10 cellular contexts compared by ENCODE assay signal in the genomic region with DNA sequence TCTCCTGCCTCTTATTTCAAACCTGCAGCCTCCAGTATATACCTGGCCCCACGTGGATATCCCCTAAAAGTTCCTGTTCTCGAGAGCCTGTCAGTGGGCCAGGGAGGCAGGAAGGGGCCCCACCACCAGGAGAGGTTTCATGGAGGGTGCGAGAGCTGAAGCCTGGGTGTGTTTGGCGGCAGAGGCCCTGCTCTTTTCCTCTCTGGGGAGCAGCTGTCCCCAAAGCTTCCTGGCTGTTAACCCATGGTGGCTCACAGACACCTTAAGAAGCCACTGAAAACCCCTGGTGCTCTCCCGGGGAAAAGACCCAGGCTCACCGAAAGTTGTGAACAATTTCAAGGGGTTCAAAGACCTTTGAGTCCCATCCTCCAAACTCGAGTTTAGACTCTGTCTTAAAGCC. TPM values are rescaled to one million over a fixed set of nuclear protein-coding genes. Genes with fewer than 3 reads are reported as not detected.
DNase-seq lines count a peak whose midpoint lies in the region; ATAC-seq, FAIRE-seq and TF ChIP-seq lines count a peak whose summit lies in the region.
"Had no signal": no experiment of that assay in that cellular context is flagged by ENCODE, and none has a peak within 500 bp of the region (broad histone marks: within the 10 kb centered on the region; RNA-seq: fewer than 3 reads in every experiment).

No MANE protein-coding gene starts in this region.

- POLR2A ChIA-PET in WTC11 (lab: Charles Lee), result interaction anchor here (0.7 to 1.8 kb wide), 3 partner anchors 18 to 203 kb away, joined by 3 to 7 read pairs (median 3); a partner anchor contains a TSS
- POLR2A ChIA-PET in naive thymus-derived CD4-positive, alpha-beta T cell (lab: Charles Lee), result interaction anchor here (1.8 to 5.2 kb wide), 3 partner anchors 16 to 370 kb away, joined by 6 to 43 read pairs (median 7); a partner anchor contains a TSS

- H3K79me2 ChIP-seq in GM23338 (replicated peaks; ENCODE audit: insufficient read depth), result no peaks in the 10 kb centered on the region

- H3K27me3 ChIP-seq in GM23338 (ENCODE audit: insufficient read depth) (peaks cover 13% of the 10 kb centered on the region; the same call in 1 of the 2 replicates), pancreas (no peaks in the 10 kb centered on the region)
- H3K27me3 ChIP-seq in naive thymus-derived CD4-positive, alpha-beta T cell (ENCODE audit: control insufficient read depth in 2 of 2, insufficient read depth in 2 of 2, low read length in 2 of 2), result no peaks in the 10 kb centered on the region

- TF ChIP-seq CTCF in GM12865 (IDR thresholded peaks at IDR 0.05; ENCODE audit: insufficient read depth, low read depth, low read length, missing control alignments), result no peak
- TF ChIP-seq CTCF in GM23338 (conservative IDR thresholded peaks at IDR 0.05; ENCODE audit: low read depth in 2 of 2), result no peak
- TF ChIP-seq CTCF in WTC11 (IDR thresholded peaks at IDR 0.05), result no peak
- TF ChIP-seq CTCF in pancreas (IDR thresholded peaks at IDR 0.05), result no peak

- H2AFZ ChIP-seq in GM23338, result no peak overlapping the region

- H3K4me3 Mint-ChIP-seq in GM23338, result peak overlapping the region; percentile 78
- peak overlapping the region; percentile 85 for H3K4me3 Mint-ChIP-seq in WTC11
- peak overlapping the region; percentile 83 to 91 (median 86) for H3K4me3 Mint-ChIP-seq in naive thymus-derived CD4-positive, alpha-beta T cell

- DNase-seq in GM12865 (ENCODE audit: low read depth), result peak; percentile 78
- DNase-seq in GM23338 (ENCODE audit: low spot score), result no peak
- DNase-seq in WTC11 (ENCODE audit: low spot score), result no peak
- DNase-seq in naive thymus-derived CD4-positive, alpha-beta T cell, result no peak
- DNase-seq in NCI-H510A treated with DMSO at 0.1 percent for 48 hours (lab: John Stamatoyannopoulos, UW), result no peak
- no peak for DNase-seq in pancreas
- DNase-seq in RKO (ENCODE audit: low spot score), result no peak
- DNase-seq: small intestine had no signal

- 56 to 59% methylated on average over 7 of the region's 7 CpGs for WGBS in pancreas, 2 donors

- ATAC-seq in GM23338 (no peak), WTC11 (no peak), HG03039 (IDR thresholded peaks at IDR 0.05; ENCODE audit: unreplicated experiment) (no peak), pancreas (no peak)
- no peak for ATAC-seq in naive thymus-derived CD4-positive, alpha-beta T cell
- ATAC-seq: HepG2 had no signal

- peak overlapping the region; percentile 83 for H3K4me3 ChIP-seq in GM12865 (ENCODE audit: low read depth, low read length)
- H3K4me3 ChIP-seq in GM23338, result peak overlapping the region; percentile 88
- peak overlapping the region; percentile 51 for H3K4me3 ChIP-seq in naive thymus-derived CD4-positive, alpha-beta T cell (ENCODE audit: low read length)
- peak overlapping the region in 1 of 4 donors; percentile 40 for H3K4me3 ChIP-seq in pancreas

- H3K27ac Mint-ChIP-seq in GM23338 (no peak overlapping the region), WTC11 (no peak overlapping the region)
- peak overlapping the region in 6 of 9 donors; percentile 7 to 84 (median 56) for H3K27ac Mint-ChIP-seq in naive thymus-derived CD4-positive, alpha-beta T cell

- no peaks in the 10 kb centered on the region; the same call in 1 of the 2 replicates for H4K20me1 ChIP-seq in GM23338 (replicated peaks; ENCODE audit: insufficient read depth)

- H3K4me1 ChIP-seq in GM23338 (ENCODE audit: insufficient read depth), result peaks cover 21% of the 10 kb centered on the region
- peaks cover 11 to 15% of the 10 kb centered on the region in 2 donors for H3K4me1 ChIP-seq in naive thymus-derived CD4-positive, alpha-beta T cell (ENCODE audit: control insufficient read depth in 2 of 2, insufficient read depth in 2 of 2, low read length in 2 of 2)
- peaks cover 0 to 5% (median 0%) of the 10 kb centered on the region in 3 donors for H3K4me1 ChIP-seq in pancreas

- CTCF ChIA-PET in WTC11 (lab: Charles Lee), result interaction anchor here (0.7 to 1.8 kb wide), 5 partner anchors 18 to 224 kb away, joined by 3 to 14 read pairs (median 3); a partner anchor contains a TSS
- CTCF ChIA-PET in naive thymus-derived CD4-positive, alpha-beta T cell (lab: Charles Lee), result interaction anchor here (1.7 kb wide), 1 partner anchor 18 kb away, joined by 7 read pairs; a partner anchor contains a TSS

- H3K27ac ChIP-seq in GM23338 (ENCODE audit: low read depth), result no peak overlapping the region
- peak overlapping the region; percentile 60 for H3K27ac ChIP-seq in naive thymus-derived CD4-positive, alpha-beta T cell (ENCODE audit: low read depth, low read length)
- H3K27ac ChIP-seq in pancreas, result no peak overlapping the region

- H3K9me3 Mint-ChIP-seq in GM23338 (no peaks in the 10 kb centered on the region; the same call in 2 of the 3 replicates), WTC11 (no peaks in the 10 kb centered on the region)
- H3K9me3 Mint-ChIP-seq in naive thymus-derived CD4-positive, alpha-beta T cell, result no peaks in the 10 kb centered on the region

- FAIRE-seq in pancreas (lab: Jason Lieb, UNC), result no peak
- FAIRE-seq: HepG2, small intestine had no signal

- peaks cover 8% of the 10 kb centered on the region; the same call in 1 of the 3 replicates for H3K36me3 Mint-ChIP-seq in GM23338 (ENCODE audit: low read depth)
- H3K36me3 Mint-ChIP-seq in WTC11, result peaks cover 3% of the 10 kb centered on the region; the same call in 1 of the 2 replicates
- peaks cover 0 to 2% (median 0%) of the 10 kb centered on the region in 5 donors for H3K36me3 Mint-ChIP-seq in naive thymus-derived CD4-positive, alpha-beta T cell

- peak overlapping the region; percentile 88 for H3K4me2 ChIP-seq in GM23338

- intact Hi-C loops in naive thymus-derived CD4-positive, alpha-beta T cell (cut with micrococcal nuclease), result loop anchor here (2.0 to 5.0 kb wide), 2 partner anchors 36 kb away; a partner anchor contains a TSS
- intact Hi-C loops in pancreas (cut with DNase I), result no loop called here

- H3K9me3 ChIP-seq in naive thymus-derived CD4-positive, alpha-beta T cell (ENCODE audit: control insufficient read depth in 2 of 3, low read length in 3 of 3), result no peaks in the 10 kb centered on the region
- H3K9me3 ChIP-seq in pancreas, result no peaks in the 10 kb centered on the region

- peaks cover 4% of the 10 kb centered on the region; the same call in 1 of the 2 replicates for H3F3A ChIP-seq in GM23338 (replicated peaks; ENCODE audit: low read depth)

- H3K27me3 Mint-ChIP-seq in GM23338 (ENCODE audit: insufficient read depth, low read depth, poor library complexity) (peaks cover 13% of the 10 kb centered on the region), WTC11 (ENCODE audit: low read depth) (peaks cover 25% of the 10 kb centered on the region)
- H3K27me3 Mint-ChIP-seq in naive thymus-derived CD4-positive, alpha-beta T cell, result no peaks in the 10 kb centered on the region

- H3K36me3 ChIP-seq in GM23338 (ENCODE audit: insufficient read depth), result no peaks in the 10 kb centered on the region
- H3K36me3 ChIP-seq in naive thymus-derived CD4-positive, alpha-beta T cell (ENCODE audit: control insufficient read depth in 2 of 3, insufficient read depth in 3 of 3, low read length in 3 of 3), result peaks cover 0 to 11% (median 0%) of the 10 kb centered on the region in 3 experiments
- H3K36me3 ChIP-seq in pancreas, result peaks cover 0 to 8% (median 0%) of the 10 kb centered on the region in 3 donors

- no peaks in the 10 kb centered on the region for H3K9me2 ChIP-seq in GM23338 (ENCODE audit: insufficient read depth)

- H3K4me1 Mint-ChIP-seq in GM23338 (peaks cover 28% of the 10 kb centered on the region), WTC11 (peaks cover 25% of the 10 kb centered on the region)
- H3K4me1 Mint-ChIP-seq in naive thymus-derived CD4-positive, alpha-beta T cell, result peaks cover 10 to 26% (median 19%) of the 10 kb centered on the region in 7 donors

TF ChIP-seq in GM23338, 12 proteins besides CTCF, POLR2A, EP300 and RAD21 (continues in another document):
- no peak for TF ChIP-seq JUNB (IDR thresholded peaks at IDR 0.05; ENCODE audit: unreplicated experiment)

RNA-seq across cellular contexts. Expression of a gene that starts 1.1 kb away (rescaled TPM):
- total RNA-seq in GM23338 (2014; rRNA removed; shearing (Covaris generic)), result 5.1 and 6.9 TPM in 2 replicates
- polyA plus RNA-seq in GM23338 (2016; fragmentation: Nextera tagmentation; extraction: Ambion mirVana) (4.3 TPM in 2 replicates), pancreas (1 to 10 TPM; 2.5 to 5.1 TPM)
- total RNA-seq in WTC11 (2021) (9.2 to 11.5 TPM (median 11.4 TPM) in 3 replicates), pancreas (1 to 10 TPM; 1.2 to 2.1 (median 1.9) TPM)
- 10 to 100 TPM in 2 of 5 experiments, 1 to 10 TPM in 3; 5.1 to 10.8 (median 8.8) TPM for total RNA-seq in naive thymus-derived CD4-positive, alpha-beta T cell
- 1 to 10 TPM; 5.4 to 6.4 TPM for polyA plus RNA-seq in naive thymus-derived CD4-positive, alpha-beta T cell

RNA-seq across cellular contexts. Expression of a gene that starts 17.5 kb away (rescaled TPM):
- 8.4 and 11.5 TPM in 2 replicates for total RNA-seq in GM23338 (2014; rRNA removed; shearing (Covaris generic))
- polyA plus RNA-seq in GM23338 (2016; fragmentation: Nextera tagmentation; extraction: Ambion mirVana), result 13.1 and 14.3 TPM in 2 replicates
- total RNA-seq in WTC11 (2021), result 18.8 to 36.2 TPM (median 35.9 TPM) in 3 replicates
- total RNA-seq in naive thymus-derived CD4-positive, alpha-beta T cell, result 10 to 100 TPM; 21.0 to 64.9 (median 29.6) TPM
- 10 to 100 TPM; 30.1 to 31.0 TPM for polyA plus RNA-seq in naive thymus-derived CD4-positive, alpha-beta T cell
- total RNA-seq in pancreas, result 10 to 100 TPM; 11.3 to 36.6 (median 13.2) TPM
- polyA plus RNA-seq in pancreas, result 10 to 100 TPM; 34.3 to 45.9 TPM

RNA-seq across cellular contexts. Expression of a gene that starts 34.2 kb away (rescaled TPM):
- 12.6 and 15.0 TPM in 2 replicates for total RNA-seq in GM23338 (2014; rRNA removed; shearing (Covaris generic))
- 8.4 and 10.2 TPM in 2 replicates for polyA plus RNA-seq in GM23338 (2016; fragmentation: Nextera tagmentation; extraction: Ambion mirVana)
- total RNA-seq in WTC11 (2021), result 10.1 to 11.8 TPM (median 10.2 TPM) in 3 replicates
- total RNA-seq in naive thymus-derived CD4-positive, alpha-beta T cell, result 1 to 10 TPM in 3 of 5 experiments, under 1 TPM in 2; 0.70 to 3.2 (median 1.4) TPM
- polyA plus RNA-seq in naive thymus-derived CD4-positive, alpha-beta T cell, result 10 to 100 TPM in 1 of 2 donors, 1 to 10 TPM in 1; 8.3 to 11.9 TPM
- total RNA-seq in pancreas, result 10 to 100 TPM; 11.9 to 19.8 (median 13.2) TPM
- polyA plus RNA-seq in pancreas, result 10 to 100 TPM; 51.6 to 55.7 TPM

RNA-seq across cellular contexts. Expression of a gene that starts 35.5 kb away (rescaled TPM):
- 23.8 and 36.2 TPM in 2 replicates for total RNA-seq in GM23338 (2014; rRNA removed; shearing (Covaris generic))
- polyA plus RNA-seq in GM23338 (2016; fragmentation: Nextera tagmentation; extraction: Ambion mirVana) (42.8 and 46.5 TPM in 2 replicates), pancreas (10 to 100 TPM in 1 of 2 donors, 1 to 10 TPM in 1; 9.8 to 35.2 TPM)
- total RNA-seq in WTC11 (2021) (38.0 to 43.8 TPM (median 42.1 TPM) in 3 replicates), pancreas (10 to 100 TPM; 25.8 to 32.1 (median 29.6) TPM)
- total RNA-seq in naive thymus-derived CD4-positive, alpha-beta T cell, result 10 to 100 TPM; 33.2 to 55.6 (median 38.9) TPM
- 10 to 100 TPM; 38.3 to 55.0 TPM for polyA plus RNA-seq in naive thymus-derived CD4-positive, alpha-beta T cell

RNA-seq across cellular contexts. Expression of a gene that starts 48.5 kb away (rescaled TPM):
- total RNA-seq in GM23338 (2014; rRNA removed; shearing (Covaris generic)), result 3.4 and 4.3 TPM in 2 replicates
- polyA plus RNA-seq in GM23338 (2016; fragmentation: Nextera tagmentation; extraction: Ambion mirVana), result 1.0 and 1.1 TPM in 2 replicates
- 3.0 to 4.2 TPM (median 4.0 TPM) in 3 replicates for total RNA-seq in WTC11 (2021)
- total RNA-seq in naive thymus-derived CD4-positive, alpha-beta T cell, result 1 to 10 TPM in 2 of 5 experiments, under 1 TPM in 3; 0.19 to 2.2 (median 0.38) TPM
- polyA plus RNA-seq in naive thymus-derived CD4-positive, alpha-beta T cell, result not detected
- 10 to 100 TPM in 3 of 6 donors, 1 to 10 TPM in 3; 6.4 to 14.1 (median 9.4) TPM for total RNA-seq in pancreas
- polyA plus RNA-seq in pancreas, result 10 to 100 TPM in 1 of 2 donors, 1 to 10 TPM in 1; 8.0 to 15.6 TPM

Comparison
In these comparisons a context has a peak if more than half of its experiments do, and no peak if none do; other contexts are left out.
1. H3K27ac Mint-ChIP-seq: peak in naive thymus-derived CD4-positive, alpha-beta T cell (6 of 9); none in GM23338 (single experiment) and WTC11 (single experiment).
2. intact Hi-C loops: an anchor here in naive thymus-derived CD4-positive, alpha-beta T cell (2.0 to 5.0 kb wide); none called in pancreas.
3. Peak in every context shown above with its lines, with median percentiles within 50 percentile points of each other: H3K4me3 Mint-ChIP-seq.